23 cellular contexts compared by ENCODE assay signal in the genomic region with DNA sequence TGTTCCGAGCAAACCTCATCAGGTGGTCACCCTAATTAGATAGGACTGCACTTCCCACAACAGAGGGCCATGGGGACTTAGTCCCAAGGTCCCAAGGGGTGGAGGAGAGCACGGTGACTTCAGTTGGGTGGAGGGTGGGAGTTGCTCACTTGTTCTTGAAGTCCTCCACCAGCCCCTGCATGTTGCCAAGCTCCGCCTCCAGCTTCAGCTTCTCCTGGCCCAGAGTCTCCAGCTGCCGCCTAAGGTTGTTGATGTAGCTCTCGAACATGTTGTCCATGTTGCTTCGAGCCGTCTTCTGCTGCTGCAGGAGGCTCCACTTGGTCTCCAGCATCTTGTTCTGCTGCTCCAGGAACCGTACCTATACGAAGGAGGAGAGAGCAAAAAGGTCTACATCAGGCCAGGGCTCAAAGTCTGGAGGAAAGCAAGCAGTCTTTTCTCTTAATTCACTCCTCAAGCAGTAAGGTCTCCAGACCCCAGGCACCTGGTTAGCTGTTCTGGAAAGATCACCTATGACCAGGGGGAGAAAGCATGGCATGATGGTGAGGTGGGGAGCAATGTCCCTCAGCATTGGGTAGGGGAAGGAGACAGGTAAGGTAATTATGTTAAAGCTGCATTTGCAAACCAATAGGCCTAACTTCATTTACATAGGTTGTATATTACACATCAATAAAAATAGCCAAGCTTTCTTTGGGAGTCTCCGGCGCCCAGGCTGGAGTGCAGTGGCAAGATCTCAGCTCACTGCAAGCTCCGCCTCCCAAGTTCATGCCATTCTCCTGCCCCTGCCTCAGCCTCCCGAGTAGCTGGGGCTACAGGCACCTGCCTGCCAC. TPM values are rescaled to one million over a fixed set of nuclear protein-coding genes. Genes with fewer than 3 reads are reported as not detected.
DNase-seq lines count a peak whose midpoint lies in the region; ATAC-seq and TF ChIP-seq lines count a peak whose summit lies in the region.
"Had no signal": no experiment of that assay in that cellular context is flagged by ENCODE, and none has a peak within 500 bp of the region (broad histone marks: within the 10 kb centered on the region; RNA-seq: fewer than 3 reads in every experiment).

No MANE protein-coding gene starts in this region.

- H3K4me1 Mint-ChIP-seq in endodermal cell: peaks cover 32% of the 10 kb centered on the region
- peaks cover 25% of the 10 kb centered on the region for H3K4me1 Mint-ChIP-seq in nephron

- H3K27me3 Mint-ChIP-seq in endodermal cell (ENCODE audit: insufficient read depth) (no peaks in the 10 kb centered on the region), nephron (ENCODE audit: low read depth) (no peaks in the 10 kb centered on the region)
- H3K27me3 Mint-ChIP-seq: activated CD8-positive, alpha-beta T cell treated with anti-CD3 and anti-CD28 coated beads for 36 hours had no signal

- ATAC-seq in right cardiac atrium: no peak
- no peak for ATAC-seq in left cardiac atrium
- no peak for ATAC-seq in HG02798 (IDR thresholded peaks at IDR 0.05; ENCODE audit: poor library complexity, unreplicated experiment)
- ATAC-seq: activated CD8-positive, alpha-beta T cell treated with anti-CD3 and anti-CD28 coated beads for 36 hours; heart right ventricle; natural killer cell; psoas muscle; T-helper 17 cell had no signal

- H3K9me3 Mint-ChIP-seq in endodermal cell (no peaks in the 10 kb centered on the region), nephron (no peaks in the 10 kb centered on the region)
- H3K9me3 Mint-ChIP-seq: activated B cell treated with CpG ODN at 0.5 μM for 24 hours; activated CD8-positive, alpha-beta T cell treated with anti-CD3 and anti-CD28 coated beads for 36 hours; natural killer cell had no signal

- peak overlapping the region; percentile 95 for H3K4me3 Mint-ChIP-seq in endodermal cell
- peak overlapping the region; percentile 64 to 76 (median 67) for H3K4me3 Mint-ChIP-seq in nephron
- H3K4me3 Mint-ChIP-seq: activated B cell treated with CpG ODN at 0.5 μM for 24 hours; activated CD8-positive, alpha-beta T cell treated with anti-CD3 and anti-CD28 coated beads for 36 hours; natural killer cell had no signal

- H3K9ac ChIP-seq in endodermal cell (ENCODE audit: extremely low read depth, low read length, poor library complexity, severe bottlenecking): peak overlapping the region; percentile 100

- H3K27me3 ChIP-seq in cardiac muscle cell (no peaks in the 10 kb centered on the region), right cardiac atrium (ENCODE audit: control insufficient read depth, insufficient read depth) (no peaks in the 10 kb centered on the region), endodermal cell (ENCODE audit: control insufficient read depth, insufficient read depth, low read length, poor library complexity, severe bottlenecking) (no peaks in the 10 kb centered on the region)
- H3K27me3 ChIP-seq: ascending aorta, vagina had no signal

- DNase-seq in cardiac muscle cell (ENCODE audit: low read depth in 1 of 2, low spot score in 1 of 2) (no peak), right cardiac atrium (no peak), endodermal cell (peak; percentile 54), NCI-H128 (lab: John Stamatoyannopoulos, UW; ENCODE audit: unreplicated experiment) (no peak), left cardiac atrium (no peak), T-helper 1 cell (no peak)
- DNase-seq: activated B cell treated with CpG ODN at 0.5 μM for 24 hours; activated CD8-positive, alpha-beta T cell treated with anti-CD3 and anti-CD28 coated beads for 36 hours; activated naive CD4-positive, alpha-beta T cell treated with Interleukin-2 at 50 U/mL for 16 hours; activated T-cell treated with anti-CD3 and anti-CD28 coated beads, Interleukin-2, amount 50 U/mL, for 1 hour; C1 segment of cervical spinal cord; heart right ventricle; natural killer cell; NCI-H1417; NCI-H524 treated with DMSO at 0.1 percent for 48 hours; psoas muscle; T-helper 17 cell had no signal

- 80% methylated on average over 13 of the region's 13 CpGs for WGBS in right cardiac atrium
- WGBS in endodermal cell (ENCODE audit: insufficient coverage in 1 of 2, insufficient read length in 1 of 2), 2 experiments: 82 to 87% methylated on average over 6 to 13 of the region's 13 CpGs

- H3K4me3 ChIP-seq in cardiac muscle cell: no peak overlapping the region
- H3K4me3 ChIP-seq in right cardiac atrium (ENCODE audit: low read length): no peak overlapping the region
- H3K4me3 ChIP-seq in endodermal cell (ENCODE audit: low read length): peak overlapping the region; percentile 97
- H3K4me3 ChIP-seq: lung, psoas muscle, vagina had no signal

- intact Hi-C loops in right cardiac atrium (cut with DNase I) (loop anchor here in 1 of 4 donors (5.0 kb wide), 1 partner anchor 75 kb away; no protein-coding TSS in a partner anchor), left cardiac atrium (cut with DNase I) (loop anchor here in 1 of 2 donors (5.0 kb wide), 1 partner anchor 75 kb away; no protein-coding TSS in a partner anchor)

- H3K36me3 ChIP-seq in cardiac muscle cell (peaks cover 44% of the 10 kb centered on the region), endodermal cell (ENCODE audit: control insufficient read depth, insufficient read depth, low read length) (peaks cover 58% of the 10 kb centered on the region)
- H3K36me3 ChIP-seq: vagina had no signal

- H3K36me3 Mint-ChIP-seq in endodermal cell (ENCODE audit: low read depth) (peaks cover 59% of the 10 kb centered on the region), nephron (ENCODE audit: low read depth) (peaks cover 16% of the 10 kb centered on the region)
- H3K36me3 Mint-ChIP-seq: natural killer cell had no signal

- no peak for TF ChIP-seq CTCF in cardiac muscle cell (IDR thresholded peaks at IDR 0.05; ENCODE audit: low read depth, low read length)
- TF ChIP-seq CTCF in endodermal cell (conservative IDR thresholded peaks at IDR 0.05): no peak
- TF ChIP-seq CTCF in nephron (IDR thresholded peaks at IDR 0.05; ENCODE audit: unreplicated experiment in 3 of 3): no peak

- H3K9me3 ChIP-seq in cardiac muscle cell (ENCODE audit: low read depth) (no peaks in the 10 kb centered on the region), right cardiac atrium (ENCODE audit: control insufficient read depth, low read length) (no peaks in the 10 kb centered on the region), endodermal cell (ENCODE audit: control insufficient read depth, low read length) (no peaks in the 10 kb centered on the region)
- H3K9me3 ChIP-seq: ascending aorta, heart right ventricle, psoas muscle, vagina had no signal

- H3K27ac Mint-ChIP-seq in endodermal cell (peak overlapping the region; percentile 68), nephron (peak overlapping the region in 2 of 3 experiments; percentile 65 to 75)
- H3K27ac Mint-ChIP-seq: activated B cell treated with CpG ODN at 0.5 μM for 24 hours; activated CD8-positive, alpha-beta T cell treated with anti-CD3 and anti-CD28 coated beads for 36 hours; natural killer cell; T-helper 17 cell had no signal

- H3K27ac ChIP-seq in cardiac muscle cell (peak overlapping the region; percentile 46), right cardiac atrium (ENCODE audit: low read length) (no peak overlapping the region), endodermal cell (ENCODE audit: low read depth, low read length) (no peak overlapping the region)
- H3K27ac ChIP-seq: ascending aorta, heart right ventricle, psoas muscle, vagina had no signal

- peaks cover 15% of the 10 kb centered on the region for H3K4me1 ChIP-seq in cardiac muscle cell (ENCODE audit: low read depth)
- no peaks in the 10 kb centered on the region for H3K4me1 ChIP-seq in right cardiac atrium (ENCODE audit: control insufficient read depth, insufficient read depth, low read length)
- H3K4me1 ChIP-seq in endodermal cell (ENCODE audit: control insufficient read depth, insufficient read depth, low read length): peaks cover 14% of the 10 kb centered on the region
- H3K4me1 ChIP-seq: psoas muscle had no signal

RNA-seq across cellular contexts. Expression of a gene that starts 2.9 kb away (rescaled TPM):
- 480 and 946 TPM in 2 replicates for total RNA-seq in cardiac muscle cell
- polyA plus RNA-seq in cardiac muscle cell: 728 and 1,480 TPM in 2 replicates
- 100 to 1,000 TPM; 104 to 259 (median 212) TPM for total RNA-seq in right cardiac atrium
- polyA plus RNA-seq in right cardiac atrium: 282 TPM
- total RNA-seq in endodermal cell: 1,000 to 10,000 TPM; 1,663 to 1,920 TPM
- polyA plus RNA-seq in endodermal cell (2013, experiment 1 of 2): 445 TPM
- 561 TPM for polyA plus RNA-seq in endodermal cell (2013, experiment 2 of 2)
- 100 to 1,000 TPM; 194 to 233 TPM for total RNA-seq in left cardiac atrium

RNA-seq across cellular contexts. Expression of a gene that starts 47.0 kb away (rescaled TPM):
- total RNA-seq in cardiac muscle cell: 310 and 601 TPM in 2 replicates
- 472 and 838 TPM in 2 replicates for polyA plus RNA-seq in cardiac muscle cell
- 10 to 100 TPM; 17.9 to 44.4 (median 31.7) TPM for total RNA-seq in right cardiac atrium
- 46.7 TPM for polyA plus RNA-seq in right cardiac atrium
- total RNA-seq in endodermal cell: 1,000 to 10,000 TPM in 1 of 2 donors, 100 to 1,000 TPM in 1; 858 to 1,019 TPM
- polyA plus RNA-seq in endodermal cell (2013, experiment 1 of 2): 283 TPM
- polyA plus RNA-seq in endodermal cell (2013, experiment 2 of 2): 352 TPM
- 10 to 100 TPM; 37.0 to 53.3 TPM for total RNA-seq in left cardiac atrium

RNA-seq across cellular contexts. Expression of a gene that starts 53.1 kb away (rescaled TPM):
- total RNA-seq in cardiac muscle cell (not detected in 2 replicates), right cardiac atrium (not detected), endodermal cell (not detected), left cardiac atrium (not detected)
- polyA plus RNA-seq in cardiac muscle cell (not detected in 2 replicates), right cardiac atrium (0.02 TPM)
- not detected for polyA plus RNA-seq in endodermal cell (2013, experiment 1 of 2)
- polyA plus RNA-seq in endodermal cell (2013, experiment 2 of 2): not detected
- total RNA-seq: activated B cell treated with CpG ODN at 0.5 μM for 24 hours; activated CD8-positive, alpha-beta T cell treated with anti-CD3 and anti-CD28 coated beads for 36 hours; ascending aorta; chondrocyte; heart right ventricle; lung; natural killer cell; psoas muscle; T-helper 17 cell had no signal
